In genomic region chr12:76444408-76444984, GRCh38 we compare ENCODE assay signal across 1 cellular context.
TF ChIP-seq lines count a peak whose summit lies in the region.

No MANE protein-coding gene starts in this region.

TF ChIP-seq in SK-N-SH treated with all-trans-retinoic acid at 6 μM for 48 hours, 23 proteins besides CTCF, POLR2A, EP300 and RAD21:
- no peak for TF ChIP-seq POU6F1 (CRISPR knock-in tag; IDR thresholded peaks at IDR 0.05; ENCODE audit: borderline replicate concordance, low read depth)
